Comparison of ENCODE assay signal across 13 cellular contexts in the genomic region with DNA sequence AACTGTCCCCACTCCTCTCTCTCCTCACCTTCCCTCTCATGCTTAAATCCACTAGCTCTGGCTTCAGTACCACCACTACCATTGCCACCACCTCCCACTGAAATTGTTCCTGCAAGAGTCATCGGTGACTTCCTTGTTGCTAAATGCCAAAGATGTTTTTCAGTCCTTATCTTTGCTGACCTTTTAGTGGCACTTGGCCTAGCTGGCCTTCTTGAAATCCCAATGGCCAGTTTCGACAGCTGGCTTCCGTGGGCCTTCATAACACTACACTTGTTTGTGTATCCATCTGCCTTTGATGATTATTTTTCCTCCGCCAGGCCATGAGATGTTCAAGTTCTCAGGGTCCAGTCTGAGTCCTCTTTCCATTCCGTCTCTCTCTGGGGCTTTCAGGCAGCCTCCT.
DNase-seq lines count a peak whose midpoint lies in the region; ATAC-seq and TF ChIP-seq lines count a peak whose summit lies in the region.
"Had no signal": no experiment of that assay in that cellular context is flagged by ENCODE, and none has a peak within 500 bp of the region (broad histone marks: within the 10 kb centered on the region; RNA-seq: fewer than 3 reads in every experiment).

No MANE protein-coding gene starts in this region.

- 56 to 71% methylated on average over 5 of the region's 5 CpGs for WGBS in testis, 2 donors

- H3K36me3 Mint-ChIP-seq in activated CD8-positive, alpha-beta memory T cell treated with anti-CD3 and anti-CD28 coated beads, Interleukin-2, amount 10 ng/mL, durations not matched to agents 7 days and 5 days = no peaks in the 10 kb centered on the region
- H3K36me3 Mint-ChIP-seq: memory B cell had no signal

- no peaks in the 10 kb centered on the region for H3K27me3 ChIP-seq in testis
- H3K27me3 ChIP-seq: ovary had no signal

- H3K27me3 Mint-ChIP-seq in activated CD8-positive, alpha-beta memory T cell treated with anti-CD3 and anti-CD28 coated beads, Interleukin-2, amount 10 ng/mL, durations not matched to agents 7 days and 5 days = no peaks in the 10 kb centered on the region

- TF ChIP-seq CTCF in foreskin fibroblast (IDR thresholded peaks at IDR 0.05; ENCODE audit: low read depth, low read length) (no peak), testis (IDR thresholded peaks at IDR 0.05) (no peak), GM13977 (IDR thresholded peaks at IDR 0.05; ENCODE audit: extremely low read depth, insufficient read depth, missing control alignments) (no peak)

- H3K4me1 Mint-ChIP-seq in activated CD8-positive, alpha-beta memory T cell treated with anti-CD3 and anti-CD28 coated beads, Interleukin-2, amount 10 ng/mL, durations not matched to agents 7 days and 5 days = no peaks in the 10 kb centered on the region
- H3K4me1 Mint-ChIP-seq: memory B cell had no signal

- in situ Hi-C loops in GM13977 (cut with MboI; ENCODE audit: low pct_unique_long_range_greater_than_20kb, low sequenced_read_pairs, unreplicated experiment) = no loop called here

- TF ChIP-seq POLR2A in testis (IDR thresholded peaks at IDR 0.05) = no peak

- no peak for ATAC-seq in activated CD8-positive, alpha-beta memory T cell treated with anti-CD3 and anti-CD28 coated beads, Interleukin-2, amount 10 ng/mL, durations not matched to agents 7 days and 5 days
- ATAC-seq in HG03460 (IDR thresholded peaks at IDR 0.05; ENCODE audit: unreplicated experiment) = no peak

- peaks cover 5% of the 10 kb centered on the region for H3K4me1 ChIP-seq in testis

- H3K27ac ChIP-seq in testis = no peak overlapping the region
- H3K27ac ChIP-seq: ovary had no signal

- intact Hi-C loops in testis (cut with DNase I; ENCODE audit: low total_unique reads) = no loop called here

- H3K9me3 ChIP-seq in testis = no peaks in the 10 kb centered on the region
- H3K9me3 ChIP-seq: ovary had no signal

- no peak overlapping the region for H3K4me3 Mint-ChIP-seq in activated CD8-positive, alpha-beta memory T cell treated with anti-CD3 and anti-CD28 coated beads, Interleukin-2, amount 10 ng/mL, durations not matched to agents 7 days and 5 days
- H3K4me3 Mint-ChIP-seq: memory B cell had no signal

- H3K9me3 Mint-ChIP-seq in activated CD8-positive, alpha-beta memory T cell treated with anti-CD3 and anti-CD28 coated beads, Interleukin-2, amount 10 ng/mL, durations not matched to agents 7 days and 5 days (ENCODE audit: low read depth) = no peaks in the 10 kb centered on the region
- H3K9me3 Mint-ChIP-seq: memory B cell had no signal

- DNase-seq in activated CD8-positive, alpha-beta memory T cell treated with anti-CD3 and anti-CD28 coated beads, Interleukin-2, amount 10 ng/mL, durations not matched to agents 7 days and 5 days = peak; percentile 2
- no peak for DNase-seq in activated CD8-positive, alpha-beta memory T cell treated with anti-CD3 and anti-CD28 coated beads, Interleukin-2, amount 50 U/mL, for 4 hours
- DNase-seq in RPMI7951 (ENCODE audit: low read depth) (peak; percentile 44), foreskin fibroblast (peak; percentile 24 to 34), testis (peak; percentile 18), GM13977 (ENCODE audit: low spot score) (no peak), activated gamma-delta T cell (lab: John Stamatoyannopoulos, UW) (no peak)
- DNase-seq: activated naive CD4-positive, alpha-beta T cell; NCI-H187; NCI-H82; ovary had no signal

- H3K36me3 ChIP-seq in testis (ENCODE audit: low read depth, missing control alignments) = no peaks in the 10 kb centered on the region
- H3K36me3 ChIP-seq: ovary had no signal

- H3K4me3 ChIP-seq in foreskin fibroblast (ENCODE audit: low read depth in 1 of 2, low read length in 2 of 2) (no peak overlapping the region), testis (no peak overlapping the region)
- H3K4me3 ChIP-seq: ovary had no signal

- H3K27ac Mint-ChIP-seq in activated CD8-positive, alpha-beta memory T cell treated with anti-CD3 and anti-CD28 coated beads, Interleukin-2, amount 10 ng/mL, durations not matched to agents 7 days and 5 days = no peak overlapping the region
- H3K27ac Mint-ChIP-seq: memory B cell had no signal

- CTCF ChIA-PET in activated CD8-positive, alpha-beta memory T cell treated with anti-CD3 and anti-CD28 coated beads, Interleukin-2, amount 10 ng/mL, durations not matched to agents 7 days and 5 days (lab: Charles Lee) = no interaction called here

Comparison
In these comparisons a context has a peak if more than half of its experiments do, and no peak if none do; other contexts are left out.
1. DNase-seq: peak in activated CD8-positive, alpha-beta memory T cell treated with anti-CD3 and anti-CD28 coated beads, Interleukin-2, amount 10 ng/mL, durations not matched to agents 7 days and 5 days (single experiment), RPMI7951 (single experiment), foreskin fibroblast (2 of 2) and testis (single experiment); none in activated CD8-positive, alpha-beta memory T cell treated with anti-CD3 and anti-CD28 coated beads, Interleukin-2, amount 50 U/mL, for 4 hours (single experiment), GM13977 (single experiment) and activated gamma-delta T cell (single experiment).